8 cellular contexts compared by ENCODE assay signal in genomic region chr6:133951881-133952814, GRCh38. TPM values are rescaled to one million over a fixed set of nuclear protein-coding genes. Genes with fewer than 3 reads are reported as not detected.
DNase-seq lines count a peak whose midpoint lies in the region; ATAC-seq and TF ChIP-seq lines count a peak whose summit lies in the region.

No MANE protein-coding gene starts in this region.

- peak overlapping the region; percentile 93 to 95 for H3K27ac Mint-ChIP-seq in natural killer cell treated with Interleukin-12 subunit alpha and Interleukin-12 subunit beta and Interleukin-15 and Interleukin-18, amount 100 ng/mL, for 72 hours

- no peaks in the 10 kb centered on the region for H3K9me3 ChIP-seq in Peyer's patch
- no peaks in the 10 kb centered on the region for H3K9me3 ChIP-seq in suprapubic skin

- H3K27me3 Mint-ChIP-seq in natural killer cell treated with Interleukin-12 subunit alpha and Interleukin-12 subunit beta and Interleukin-15 and Interleukin-18, amount 100 ng/mL, for 72 hours = peaks cover 0 to 5% of the 10 kb centered on the region in 2 donors

- peak; percentile 69 for DNase-seq in DMS 273 treated with DMSO at 0.1 percent for 48 hours (lab: John Stamatoyannopoulos, UW)
- DNase-seq in HL-60 (ENCODE audit: low read depth in 1 of 2, low spot score in 1 of 2) = peak; percentile 12 to 31
- peak; percentile 66 to 78 (median 75) for DNase-seq in Peyer's patch
- peak; percentile 15 for DNase-seq in activated T-helper 9 cell treated with anti-CD3 and anti-CD28 coated beads, Interleukin-2, amount 50 U/mL, for 16 hours (ENCODE audit: low read depth)
- peak; percentile 79 for DNase-seq in fibroblast of pulmonary artery (ENCODE audit: low read depth)
- peak; percentile 69 for DNase-seq in natural killer cell treated with Interleukin-12 subunit alpha and Interleukin-12 subunit beta and Interleukin-15 and Interleukin-18, amount 100 ng/mL, for 72 hours (ENCODE audit: low spot score)
- DNase-seq in suprapubic skin (ENCODE audit: low spot score in 2 of 2) = peak; percentile 76 to 86

- no peak for TF ChIP-seq POLR2A in Peyer's patch (IDR thresholded peaks at IDR 0.05)
- no peak for TF ChIP-seq POLR2A in suprapubic skin (IDR thresholded peaks at IDR 0.05)

- H3K27ac ChIP-seq in HL-60 (replicated peaks) (peak overlapping the region; percentile 77), Peyer's patch (peak overlapping the region; percentile 88 to 97 (median 92)), suprapubic skin (peak overlapping the region; percentile 86)

- ATAC-seq in GM19467 (IDR thresholded peaks at IDR 0.05; ENCODE audit: unreplicated experiment) = peak; percentile 65
- peak; percentile 20 to 21 for ATAC-seq in natural killer cell treated with Interleukin-12 subunit alpha and Interleukin-12 subunit beta and Interleukin-15 and Interleukin-18, amount 100 ng/mL, for 72 hours

- no peak for TF ChIP-seq CTCF in HL-60 (IDR thresholded peaks at IDR 0.05; ENCODE audit: insufficient read depth, low read length)
- peak; percentile 21 to 44 (median 38) for TF ChIP-seq CTCF in Peyer's patch (IDR thresholded peaks at IDR 0.05)
- peak; percentile 36 for TF ChIP-seq CTCF in fibroblast of pulmonary artery (IDR thresholded peaks at IDR 0.05; ENCODE audit: low read length, missing control alignments)
- TF ChIP-seq CTCF in suprapubic skin (IDR thresholded peaks at IDR 0.05) = peak in 1 of 2 donors; percentile 41

- peak; percentile 18 for TF ChIP-seq EP300 in suprapubic skin (IDR thresholded peaks at IDR 0.05)

- no peaks in the 10 kb centered on the region for H3K9me3 Mint-ChIP-seq in natural killer cell treated with Interleukin-12 subunit alpha and Interleukin-12 subunit beta and Interleukin-15 and Interleukin-18, amount 100 ng/mL, for 72 hours

- H3K36me3 ChIP-seq in Peyer's patch = no peaks in the 10 kb centered on the region
- H3K36me3 ChIP-seq in suprapubic skin = no peaks in the 10 kb centered on the region

- no peaks in the 10 kb centered on the region for H3K36me3 Mint-ChIP-seq in natural killer cell treated with Interleukin-12 subunit alpha and Interleukin-12 subunit beta and Interleukin-15 and Interleukin-18, amount 100 ng/mL, for 72 hours

- H3K27me3 ChIP-seq in HL-60 (ENCODE audit: insufficient read depth, poor library complexity, severe bottlenecking) (no peaks in the 10 kb centered on the region), Peyer's patch (no peaks in the 10 kb centered on the region), suprapubic skin (no peaks in the 10 kb centered on the region)

- peak overlapping the region; percentile 97 for H3K4me3 ChIP-seq in HL-60 (replicated peaks; ENCODE audit: insufficient read depth, low read length)
- peak overlapping the region; percentile 65 to 99 (median 90) for H3K4me3 ChIP-seq in Peyer's patch
- H3K4me3 ChIP-seq in fibroblast of pulmonary artery (replicated peaks; ENCODE audit: low read depth, low read length) = peak overlapping the region; percentile 87
- peak overlapping the region; percentile 96 for H3K4me3 ChIP-seq in suprapubic skin

- 0% methylated on average over 35 of the region's 65 CpGs for WGBS in suprapubic skin

- peaks cover 37 to 38% of the 10 kb centered on the region in 2 donors for H3K4me1 Mint-ChIP-seq in natural killer cell treated with Interleukin-12 subunit alpha and Interleukin-12 subunit beta and Interleukin-15 and Interleukin-18, amount 100 ng/mL, for 72 hours (ENCODE audit: low read depth in 2 of 2)

- H3K4me3 Mint-ChIP-seq in natural killer cell treated with Interleukin-12 subunit alpha and Interleukin-12 subunit beta and Interleukin-15 and Interleukin-18, amount 100 ng/mL, for 72 hours = peak overlapping the region; percentile 100

- H3K4me1 ChIP-seq in Peyer's patch (peaks cover 0 to 26% (median 0%) of the 10 kb centered on the region in 4 donors), suprapubic skin (peaks cover 26% of the 10 kb centered on the region)

RNA-seq across cellular contexts. Expression of gene TBPL1, which starts 0.9 kb away (rescaled TPM):
- total RNA-seq in Peyer's patch (10 to 100 TPM in 1 of 4 donors, 1 to 10 TPM in 3; 4.0 to 35.5 (median 6.6) TPM), suprapubic skin (10 to 100 TPM; 10.2 to 15.3 (median 13.7) TPM)
- total RNA-seq in natural killer cell treated with Interleukin-12 subunit alpha and Interleukin-12 subunit beta and Interleukin-15 and Interleukin-18, amount 100 ng/mL, for 72 hours = 10 to 100 TPM; 46.6 to 54.4 TPM

Comparison
In these comparisons a context has a peak if more than half of its experiments do, and no peak if none do; other contexts are left out.
1. Peak in every context shown above with its lines: DNase-seq, ATAC-seq, H3K4me3 ChIP-seq and H3K27ac ChIP-seq.
2. DNase-seq: peak in every context shown above with its lines; median percentile 81 in suprapubic skin; 79 in fibroblast of pulmonary artery; 75 in Peyer's patch; 69 in DMS 273 treated with DMSO at 0.1 percent for 48 hours; 69 in natural killer cell treated with Interleukin-12 subunit alpha and Interleukin-12 subunit beta and Interleukin-15 and Interleukin-18, amount 100 ng/mL, for 72 hours; 22 in HL-60; 15 in activated T-helper 9 cell treated with anti-CD3 and anti-CD28 coated beads, Interleukin-2, amount 50 U/mL, for 16 hours.